Comparison of ENCODE assay signal across 20 cellular contexts in the genomic region with DNA sequence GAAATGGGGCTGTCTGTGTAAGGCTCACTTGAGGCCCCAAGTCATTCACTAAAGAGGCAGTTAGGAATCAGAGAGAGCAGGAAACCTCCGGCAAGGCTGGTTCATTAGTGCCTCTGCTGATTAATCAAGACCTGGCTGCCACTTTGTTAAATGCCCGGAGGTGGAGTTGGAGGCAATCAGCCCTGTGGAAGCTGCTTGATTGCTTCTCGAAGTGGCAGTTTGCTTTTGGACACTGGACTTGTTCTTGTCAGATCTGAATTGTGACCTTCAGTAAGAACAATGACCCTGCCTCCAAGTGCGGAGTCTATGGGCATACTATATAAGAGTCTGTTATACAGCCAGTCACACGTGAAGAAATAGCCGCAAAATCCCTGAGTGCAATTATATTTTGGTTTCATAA.
DNase-seq lines count a peak whose midpoint lies in the region; FAIRE-seq and TF ChIP-seq lines count a peak whose summit lies in the region.
"Had no signal": no experiment of that assay in that cellular context is flagged by ENCODE, and none has a peak within 500 bp of the region (broad histone marks: within the 10 kb centered on the region; RNA-seq: fewer than 3 reads in every experiment).

No MANE protein-coding gene starts in this region.

- dilution Hi-C loops in endothelial cell of umbilical vein (cut with MboI; ENCODE audit: extremely low pct_ligation_motif_present, low sequenced_read_pairs): no loop called here

- TF ChIP-seq CTCF in endothelial cell of umbilical vein (IDR thresholded peaks at IDR 0.05; ENCODE audit: extremely low read depth in 1 of 2, insufficient read depth in 1 of 2, low read depth in 1 of 2, low read length in 2 of 2) (no peak), smooth muscle cell (IDR thresholded peaks at IDR 0.05; ENCODE audit: borderline replicate concordance, insufficient read depth, poor library complexity, severe bottlenecking) (no peak), HFFc6 (IDR thresholded peaks at IDR 0.05) (no peak)

- no peak overlapping the region for H3K4me3 ChIP-seq in endothelial cell of umbilical vein (replicated peaks in 1 of 3; ENCODE audit: insufficient read depth in 1 of 3, low read depth in 1 of 3, low read length in 3 of 3)
- no peak overlapping the region for H3K4me3 ChIP-seq in smooth muscle cell
- H3K4me3 ChIP-seq: BLaER1 had no signal

- H3K79me2 ChIP-seq in endothelial cell of umbilical vein (ENCODE audit: control insufficient read depth, insufficient read depth, low read length) (no peaks in the 10 kb centered on the region), smooth muscle cell (ENCODE audit: low read depth) (no peaks in the 10 kb centered on the region)

- FAIRE-seq in endothelial cell of umbilical vein (lab: Jason Lieb, UNC): peak; percentile 18
- FAIRE-seq: A204.1, G401.6, HepG2 had no signal

- peak; percentile 30 to 76 (median 47) for DNase-seq in NCI-H1417 (lab: John Stamatoyannopoulos, UW)
- DNase-seq in NCI-H1417 treated with DMSO at 0.1 percent for 48 hours (lab: John Stamatoyannopoulos, UW): no peak
- DNase-seq in NCI-H1436 treated with DMSO at 0.1 percent for 48 hours (lab: John Stamatoyannopoulos, UW): peak; percentile 36
- peak; percentile 14 for DNase-seq in endothelial cell of umbilical vein (ENCODE audit: low read depth, low spot score)
- no peak for DNase-seq in smooth muscle cell (lab: John Stamatoyannopoulos, UW; ENCODE audit: unreplicated experiment)
- DNase-seq in HFFc6: no peak
- no peak for DNase-seq in T1000 (lab: John Stamatoyannopoulos, UW)
- DNase-seq: CD4-positive, CD25-positive, alpha-beta regulatory T cell; Karpas-422; NCI-H187 treated with DMSO at 0.1 percent for 48 hours; NCI-H2171 treated with DMSO at 0.1 percent for 48 hours; NCI-H345; NCI-H524; SHP77; T-cell had no signal

- H3K4me1 ChIP-seq in endothelial cell of umbilical vein (ENCODE audit: control insufficient read depth, extremely low read depth, insufficient read depth, low read length): peaks cover 23% of the 10 kb centered on the region
- no peaks in the 10 kb centered on the region for H3K4me1 ChIP-seq in smooth muscle cell (ENCODE audit: low read depth)

- H3K27me3 ChIP-seq in endothelial cell of umbilical vein (ENCODE audit: control insufficient read depth in 2 of 2, insufficient read depth in 2 of 2, low read length in 2 of 2) (no peaks in the 10 kb centered on the region), smooth muscle cell (ENCODE audit: low read depth) (no peaks in the 10 kb centered on the region)
- H3K27me3 ChIP-seq: BLaER1 had no signal

- no peak overlapping the region for H3K4me3 Mint-ChIP-seq in HFFc6
- H3K4me3 Mint-ChIP-seq: CD4-positive, CD25-positive, alpha-beta regulatory T cell; T-cell had no signal

- no peaks in the 10 kb centered on the region for H3F3A ChIP-seq in smooth muscle cell (ENCODE audit: low read depth)

- H3K27ac ChIP-seq in endothelial cell of umbilical vein (ENCODE audit: insufficient read depth, low read depth, low read length) (peak overlapping the region; percentile 53), smooth muscle cell (ENCODE audit: low read depth) (no peak overlapping the region)
- H3K27ac ChIP-seq: BLaER1, RWPE1 had no signal

- peaks cover 30% of the 10 kb centered on the region for H3K9me3 Mint-ChIP-seq in HFFc6

- H2AFZ ChIP-seq in endothelial cell of umbilical vein (ENCODE audit: low read depth, low read length) (peak overlapping the region; percentile 43), smooth muscle cell (ENCODE audit: low read depth) (peak overlapping the region; percentile 3)

- no peaks in the 10 kb centered on the region for H3K4me1 Mint-ChIP-seq in HFFc6 (ENCODE audit: low read depth)
- H3K4me1 Mint-ChIP-seq: T-cell had no signal

- POLR2A ChIA-PET in endothelial cell of umbilical vein (lab: Charles Lee): no interaction called here

- no peaks in the 10 kb centered on the region for H3K36me3 ChIP-seq in endothelial cell of umbilical vein (ENCODE audit: control insufficient read depth in 2 of 2, extremely low read depth in 1 of 2, insufficient read depth in 2 of 2, low read length in 2 of 2)
- no peaks in the 10 kb centered on the region for H3K36me3 ChIP-seq in smooth muscle cell (ENCODE audit: low read depth)
- H3K36me3 ChIP-seq: BLaER1 had no signal

- H3K27ac Mint-ChIP-seq in HFFc6: no peak overlapping the region
- H3K27ac Mint-ChIP-seq: CD4-positive, CD25-positive, alpha-beta regulatory T cell; T-cell had no signal

- no peaks in the 10 kb centered on the region; the same call in 1 of the 2 replicates for H3K36me3 Mint-ChIP-seq in HFFc6 (ENCODE audit: low read depth)
- H3K36me3 Mint-ChIP-seq: CD4-positive, CD25-positive, alpha-beta regulatory T cell; T-cell had no signal

- no peaks in the 10 kb centered on the region for H3K9me1 ChIP-seq in endothelial cell of umbilical vein (replicated peaks; ENCODE audit: control insufficient read depth, extremely low read depth, insufficient read depth, low read length)

- intact Hi-C loops in endothelial cell of umbilical vein (cut with micrococcal nuclease): loop anchor here (1.0 to 5.0 kb wide), 4 partner anchors 32 to 236 kb away; no protein-coding TSS in a partner anchor

- 89% methylated on average over 6 of the region's 6 CpGs for WGBS in smooth muscle cell (ENCODE audit: low lambda C conversion rate)

- no peaks in the 10 kb centered on the region; the same call in 1 of the 2 replicates for H3K27me3 Mint-ChIP-seq in HFFc6 (ENCODE audit: insufficient read depth)
- H3K27me3 Mint-ChIP-seq: CD4-positive, CD25-positive, alpha-beta regulatory T cell; T-cell had no signal

- H3K9me3 ChIP-seq in endothelial cell of umbilical vein (replicated peaks; ENCODE audit: control insufficient read depth, insufficient read depth, low read length) (no peaks in the 10 kb centered on the region), smooth muscle cell (replicated peaks; ENCODE audit: low read depth) (no peaks in the 10 kb centered on the region)
- H3K9me3 ChIP-seq: BLaER1 had no signal

- BruUV-seq in endothelial cell of umbilical vein (replicated peaks; lab: Mats Ljungman, UMichigan): no TSS peak

- peak overlapping the region; percentile 49 for H3K4me2 ChIP-seq in endothelial cell of umbilical vein (ENCODE audit: insufficient read depth, low read length)
- no peak overlapping the region for H3K4me2 ChIP-seq in smooth muscle cell
- H3K4me2 ChIP-seq: BLaER1 had no signal

- no peak for TF ChIP-seq POLR2A in endothelial cell of umbilical vein (IDR thresholded peaks at IDR 0.05; ENCODE audit: low read depth, low read length)

- CTCF ChIA-PET in endothelial cell of umbilical vein (lab: Charles Lee): interaction anchor here (1.0 to 1.9 kb wide), 2 partner anchors 77 to 229 kb away, joined by 3 to 9 read pairs; no protein-coding TSS in a partner anchor

- peak overlapping the region; percentile 39 for H3K9ac ChIP-seq in endothelial cell of umbilical vein (replicated peaks; ENCODE audit: extremely low read depth, insufficient read depth, low read length)
- no peak overlapping the region for H3K9ac ChIP-seq in smooth muscle cell (ENCODE audit: low read depth)
- H3K9ac ChIP-seq: BLaER1 had no signal

- H4K20me1 ChIP-seq in endothelial cell of umbilical vein (replicated peaks; ENCODE audit: control insufficient read depth, extremely low read depth, insufficient read depth, low read length): no peaks in the 10 kb centered on the region
- no peaks in the 10 kb centered on the region for H4K20me1 ChIP-seq in smooth muscle cell (ENCODE audit: low read depth)
- H4K20me1 ChIP-seq: BLaER1 had no signal

TF ChIP-seq in endothelial cell of umbilical vein, 7 proteins besides CTCF, POLR2A, EP300 and RAD21:
- TF ChIP-seq MYC (IDR thresholded peaks at IDR 0.05; ENCODE audit: low read depth, low read length) (no peak), JUN (IDR thresholded peaks at IDR 0.05; ENCODE audit: borderline replicate concordance, insufficient read depth, insufficient read length, low read depth) (no peak), EZH2 (IDR thresholded peaks at IDR 0.05; ENCODE audit: borderline replicate concordance, low read depth, low read length, severe bottlenecking) (no peak), MAX (IDR thresholded peaks at IDR 0.05; ENCODE audit: insufficient read depth, insufficient read length) (no peak), POLR2AphosphoS5 (IDR thresholded peaks at IDR 0.05; ENCODE audit: insufficient read depth, low read depth, low read length) (no peak), FOS (IDR thresholded peaks at IDR 0.05; ENCODE audit: borderline replicate concordance, insufficient read depth, low read length) (no peak), GATA2 (IDR thresholded peaks at IDR 0.05; ENCODE audit: insufficient read depth, insufficient read length, low read depth, low read length) (no peak)

Comparison
In these comparisons a context has a peak if more than half of its experiments do, and no peak if none do; other contexts are left out.
1. DNase-seq: peak in NCI-H1417 (3 of 3), NCI-H1436 treated with DMSO at 0.1 percent for 48 hours (single experiment) and endothelial cell of umbilical vein (single experiment); none in NCI-H1417 treated with DMSO at 0.1 percent for 48 hours (single experiment), smooth muscle cell (single experiment), HFFc6 (single experiment) and T1000 (single experiment).